6 cellular contexts compared by ENCODE assay signal in genomic region chr4:675036-675804, GRCh38. TPM values are rescaled to one million over a fixed set of nuclear protein-coding genes. Genes with fewer than 3 reads are reported as not detected.
DNase-seq lines count a peak whose midpoint lies in the region; ATAC-seq and TF ChIP-seq lines count a peak whose summit lies in the region.

No MANE protein-coding gene starts in this region.

- H3K4me3 ChIP-seq in lower leg skin (ENCODE audit: low read depth, poor library complexity, severe bottlenecking): peak overlapping the region; percentile 65

- peak overlapping the region; percentile 82 for H3K4me3 Mint-ChIP-seq in activated CD8-positive, alpha-beta memory T cell treated with anti-CD3 and anti-CD28 coated beads, Interleukin-2, amount 10 ng/mL, durations not matched to agents 7 days and 5 days

- H3K36me3 Mint-ChIP-seq in activated CD8-positive, alpha-beta memory T cell treated with anti-CD3 and anti-CD28 coated beads, Interleukin-2, amount 10 ng/mL, durations not matched to agents 7 days and 5 days: peaks cover 25% of the 10 kb centered on the region

- no peak for TF ChIP-seq CTCF in lower leg skin (IDR thresholded peaks at IDR 0.05)

- peaks cover 22% of the 10 kb centered on the region for H3K4me1 Mint-ChIP-seq in activated CD8-positive, alpha-beta memory T cell treated with anti-CD3 and anti-CD28 coated beads, Interleukin-2, amount 10 ng/mL, durations not matched to agents 7 days and 5 days

- CTCF ChIA-PET in activated CD8-positive, alpha-beta memory T cell treated with anti-CD3 and anti-CD28 coated beads, Interleukin-2, amount 10 ng/mL, durations not matched to agents 7 days and 5 days (lab: Charles Lee): interaction anchor here (0.7 to 1.6 kb wide), 5 partner anchors 9 to 16 kb away, joined by 3 to 5 read pairs (median 3); no protein-coding TSS in a partner anchor

- H3K27ac Mint-ChIP-seq in activated CD8-positive, alpha-beta memory T cell treated with anti-CD3 and anti-CD28 coated beads, Interleukin-2, amount 10 ng/mL, durations not matched to agents 7 days and 5 days: peak overlapping the region; percentile 86

- intact Hi-C loops in lower leg skin (cut with DNase I; ENCODE audit: low total_unique reads): no loop called here

- no peaks in the 10 kb centered on the region for H3K27me3 Mint-ChIP-seq in activated CD8-positive, alpha-beta memory T cell treated with anti-CD3 and anti-CD28 coated beads, Interleukin-2, amount 10 ng/mL, durations not matched to agents 7 days and 5 days

- H3K9me3 Mint-ChIP-seq in activated CD8-positive, alpha-beta memory T cell treated with anti-CD3 and anti-CD28 coated beads, Interleukin-2, amount 10 ng/mL, durations not matched to agents 7 days and 5 days (ENCODE audit: low read depth): no peaks in the 10 kb centered on the region

- 59 to 73% methylated on average over 9 to 19 of the region's 23 CpGs for WGBS in lower leg skin, 2 donors

- ATAC-seq in HG02610 (IDR thresholded peaks at IDR 0.05; ENCODE audit: unreplicated experiment): peak; percentile 2
- ATAC-seq in activated CD8-positive, alpha-beta memory T cell treated with anti-CD3 and anti-CD28 coated beads, Interleukin-2, amount 10 ng/mL, durations not matched to agents 7 days and 5 days: peak; percentile 1
- ATAC-seq in HG03139 (IDR thresholded peaks at IDR 0.05; ENCODE audit: unreplicated experiment): no peak

- DNase-seq in activated CD8-positive, alpha-beta memory T cell treated with anti-CD3 and anti-CD28 coated beads, Interleukin-2, amount 10 ng/mL, durations not matched to agents 7 days and 5 days: no peak
- peak in 1 of 2 donors; percentile 88 for DNase-seq in lower leg skin (ENCODE audit: low spot score in 2 of 2)
- no peak for DNase-seq in DMS79 (lab: John Stamatoyannopoulos, UW)
- no peak for DNase-seq in activated CD4-positive, alpha-beta T cell treated with anti-CD3 and anti-CD28 coated beads, Interleukin-2, amount 50 U/mL, for 48 hours

- TF ChIP-seq POLR2A in lower leg skin (IDR thresholded peaks at IDR 0.05): no peak

RNA-seq across cellular contexts. Expression of gene MYL5, which starts 0.9 kb away (rescaled TPM):
- total RNA-seq in activated CD8-positive, alpha-beta memory T cell treated with anti-CD3 and anti-CD28 coated beads, Interleukin-2, amount 10 ng/mL, durations not matched to agents 7 days and 5 days: 10 to 100 TPM; 14.3 to 19.8 TPM
- 10 to 100 TPM in 1 of 4 donors, 1 to 10 TPM in 3; 7.2 to 31.4 (median 7.7) TPM for total RNA-seq in lower leg skin

RNA-seq across cellular contexts. Expression of gene ATP5ME, which starts 1.1 kb away (rescaled TPM):
- total RNA-seq in activated CD8-positive, alpha-beta memory T cell treated with anti-CD3 and anti-CD28 coated beads, Interleukin-2, amount 10 ng/mL, durations not matched to agents 7 days and 5 days: 100 to 1,000 TPM; 213 to 231 TPM
- 100 to 1,000 TPM in 3 of 4 donors, 10 to 100 TPM in 1; 38.2 to 172 (median 140) TPM for total RNA-seq in lower leg skin

RNA-seq across cellular contexts. Expression of gene SLC49A3, which starts 13.7 kb away (rescaled TPM):
- 1 to 10 TPM; 1.1 to 1.5 TPM for total RNA-seq in activated CD8-positive, alpha-beta memory T cell treated with anti-CD3 and anti-CD28 coated beads, Interleukin-2, amount 10 ng/mL, durations not matched to agents 7 days and 5 days
- 10 to 100 TPM; 16.8 to 33.8 (median 22.7) TPM for total RNA-seq in lower leg skin

RNA-seq across cellular contexts. Expression of gene PCGF3, which starts 30.4 kb away (rescaled TPM):
- 10 to 100 TPM; 38.9 to 49.0 TPM for total RNA-seq in activated CD8-positive, alpha-beta memory T cell treated with anti-CD3 and anti-CD28 coated beads, Interleukin-2, amount 10 ng/mL, durations not matched to agents 7 days and 5 days
- 100 to 1,000 TPM in 1 of 4 donors, 10 to 100 TPM in 3; 55.2 to 102 (median 72.3) TPM for total RNA-seq in lower leg skin

RNA-seq across cellular contexts. Expression of gene PDE6B, which starts 49.8 kb away (rescaled TPM):
- 10 to 100 TPM; 10.0 to 14.6 TPM for total RNA-seq in activated CD8-positive, alpha-beta memory T cell treated with anti-CD3 and anti-CD28 coated beads, Interleukin-2, amount 10 ng/mL, durations not matched to agents 7 days and 5 days
- 1 to 10 TPM in 1 of 4 donors, under 1 TPM in 1, not detected in 2; 0.59 to 1.5 TPM for total RNA-seq in lower leg skin

Comparison
In these comparisons a context has a peak if more than half of its experiments do, and no peak if none do; other contexts are left out.
1. RNA of gene SLC49A3, which starts 13.7 kb away (total RNA-seq): 16.8 to 33.8 TPM in lower leg skin; 1.1 to 1.5 TPM in activated CD8-positive, alpha-beta memory T cell treated with anti-CD3 and anti-CD28 coated beads, Interleukin-2, amount 10 ng/mL, durations not matched to agents 7 days and 5 days; every median in the first group is over 4 times any median in the second.